ENCODE assay signal across 9 cellular contexts in genomic region chr19:2923510-2923909, GRCh38. TPM values are rescaled to one million over a fixed set of nuclear protein-coding genes. Genes with fewer than 3 reads are reported as not detected.
DNase-seq lines count a peak whose midpoint lies in the region; ATAC-seq and TF ChIP-seq lines count a peak whose summit lies in the region.
"Had no signal": no experiment of that assay in that cellular context is flagged by ENCODE, and none has a peak within 500 bp of the region (broad histone marks: within the 10 kb centered on the region; RNA-seq: fewer than 3 reads in every experiment).

No MANE protein-coding gene starts in this region.

- H3K4me3 ChIP-seq in sigmoid colon (no peak overlapping the region), H7 (ENCODE audit: insufficient read depth, low read depth, low read length) (no peak overlapping the region)

- peaks cover 8% of the 10 kb centered on the region for H3K4me1 Mint-ChIP-seq in brain

- H3K27ac Mint-ChIP-seq in brain, result peak overlapping the region in 3 of 5 experiments; percentile 26 to 39 (median 29)

- H3K4me1 ChIP-seq in sigmoid colon, result peaks cover 0 to 17% (median 13%) of the 10 kb centered on the region in 4 donors

- no peak for TF ChIP-seq EP300 in sigmoid colon (IDR thresholded peaks at IDR 0.05)

- no peaks in the 10 kb centered on the region for H3K27me3 Mint-ChIP-seq in brain

- H3K4me3 Mint-ChIP-seq in brain, result peak overlapping the region in 2 of 5 experiments; percentile 12 to 21

- no peaks in the 10 kb centered on the region for H3K9me3 ChIP-seq in sigmoid colon

- H3K36me3 Mint-ChIP-seq in brain, result peaks cover 39% of the 10 kb centered on the region

- TF ChIP-seq CTCF in brain (conservative IDR thresholded peaks at IDR 0.05), result no peak
- no peak for TF ChIP-seq CTCF in sigmoid colon (IDR thresholded peaks at IDR 0.05)

- no peak for ATAC-seq in GM19455 (IDR thresholded peaks at IDR 0.05; ENCODE audit: unreplicated experiment)

- DNase-seq in DMS53 (lab: John Stamatoyannopoulos, UW), result peak; percentile 31
- no peak for DNase-seq in DMS53 treated with DMSO at 0.1 percent for 48 hours (lab: John Stamatoyannopoulos, UW; ENCODE audit: unreplicated experiment)
- no peak for DNase-seq in sigmoid colon
- no peak for DNase-seq in H7
- DNase-seq: activated CD4-positive, alpha-beta T cell treated with anti-CD3 and anti-CD28 coated beads, Interleukin-2, amount 50 U/mL, for 1 hour had no signal

- intact Hi-C loops in sigmoid colon (cut with DNase I), result no loop called here

- H3K27me3 ChIP-seq in sigmoid colon (no peaks in the 10 kb centered on the region), H7 (ENCODE audit: control insufficient read depth, insufficient read depth, low read length) (no peaks in the 10 kb centered on the region)
- H3K27me3 ChIP-seq: neutrophil had no signal

- H3K27ac ChIP-seq in sigmoid colon, result peak overlapping the region in 3 of 4 donors; percentile 12 to 70 (median 47)
- H3K27ac ChIP-seq: 22Rv1, neutrophil had no signal

- TF ChIP-seq POLR2A in sigmoid colon (IDR thresholded peaks at IDR 0.05), result no peak

- WGBS in sigmoid colon, 2 donors, result 16 to 53% methylated on average over 4 of the region's 4 CpGs

- H3K9me3 Mint-ChIP-seq in brain, result peaks cover 9 to 22% (median 13%) of the 10 kb centered on the region in 5 experiments

- peaks cover 0 to 6% (median 0%) of the 10 kb centered on the region in 4 donors for H3K36me3 ChIP-seq in sigmoid colon
- H3K36me3 ChIP-seq in H7 (replicated peaks; ENCODE audit: control insufficient read depth, insufficient read depth, low read length), result peaks cover 3% of the 10 kb centered on the region; the same call in 1 of the 2 replicates
- H3K36me3 ChIP-seq: neutrophil had no signal

RNA-seq across cellular contexts. Expression of gene ZNF77, which starts 21.3 kb away (rescaled TPM):
- polyA plus RNA-seq in brain (ENCODE audit: insufficient read depth, low read depth, low replicate concordance) (3.1 TPM), sigmoid colon (1 to 10 TPM; 1.8 to 2.7 (median 2.1) TPM)
- total RNA-seq in sigmoid colon, result 1 to 10 TPM; 3.4 to 8.2 (median 5.3) TPM
- 4.6 and 5.5 TPM in 2 replicates for total RNA-seq in H7 (2014; rRNA removed; shearing (Covaris generic))

RNA-seq across cellular contexts. Expression of gene ZNF57, which starts 22.8 kb away (rescaled TPM):
- polyA plus RNA-seq in brain (ENCODE audit: insufficient read depth, low read depth, low replicate concordance), result 1.9 TPM
- total RNA-seq in sigmoid colon, result 1 to 10 TPM; 1.4 to 6.1 (median 1.9) TPM
- polyA plus RNA-seq in sigmoid colon, result 10 to 100 TPM in 2 of 3 donors, 1 to 10 TPM in 1; 7.1 to 16.8 (median 12.9) TPM
- 1.7 and 2.9 TPM in 2 replicates for total RNA-seq in H7 (2014; rRNA removed; shearing (Covaris generic))

RNA-seq across cellular contexts. Expression of gene TLE6, which starts 53.9 kb away (rescaled TPM):
- polyA plus RNA-seq in brain (ENCODE audit: insufficient read depth, low read depth, low replicate concordance) (12.7 TPM), sigmoid colon (1 to 10 TPM; 1.8 to 7.2 (median 3.0) TPM)
- under 1 TPM in 3 of 4 donors, not detected in 1; 0.71 to 0.99 (median 0.81) TPM for total RNA-seq in sigmoid colon
- total RNA-seq in H7 (2014; rRNA removed; shearing (Covaris generic)), result 10.4 and 14.2 TPM in 2 replicates

RNA-seq across cellular contexts. Expression of gene ZNF556, which starts 56.4 kb away (rescaled TPM):
- polyA plus RNA-seq in brain (ENCODE audit: insufficient read depth, low read depth, low replicate concordance) (not detected), sigmoid colon (not detected)
- not detected for total RNA-seq in sigmoid colon
- total RNA-seq in H7 (2014; rRNA removed; shearing (Covaris generic)), result under 0.01 TPM in 2 replicates
